Comparison of ENCODE assay signal across 10 cellular contexts in the genomic region with DNA sequence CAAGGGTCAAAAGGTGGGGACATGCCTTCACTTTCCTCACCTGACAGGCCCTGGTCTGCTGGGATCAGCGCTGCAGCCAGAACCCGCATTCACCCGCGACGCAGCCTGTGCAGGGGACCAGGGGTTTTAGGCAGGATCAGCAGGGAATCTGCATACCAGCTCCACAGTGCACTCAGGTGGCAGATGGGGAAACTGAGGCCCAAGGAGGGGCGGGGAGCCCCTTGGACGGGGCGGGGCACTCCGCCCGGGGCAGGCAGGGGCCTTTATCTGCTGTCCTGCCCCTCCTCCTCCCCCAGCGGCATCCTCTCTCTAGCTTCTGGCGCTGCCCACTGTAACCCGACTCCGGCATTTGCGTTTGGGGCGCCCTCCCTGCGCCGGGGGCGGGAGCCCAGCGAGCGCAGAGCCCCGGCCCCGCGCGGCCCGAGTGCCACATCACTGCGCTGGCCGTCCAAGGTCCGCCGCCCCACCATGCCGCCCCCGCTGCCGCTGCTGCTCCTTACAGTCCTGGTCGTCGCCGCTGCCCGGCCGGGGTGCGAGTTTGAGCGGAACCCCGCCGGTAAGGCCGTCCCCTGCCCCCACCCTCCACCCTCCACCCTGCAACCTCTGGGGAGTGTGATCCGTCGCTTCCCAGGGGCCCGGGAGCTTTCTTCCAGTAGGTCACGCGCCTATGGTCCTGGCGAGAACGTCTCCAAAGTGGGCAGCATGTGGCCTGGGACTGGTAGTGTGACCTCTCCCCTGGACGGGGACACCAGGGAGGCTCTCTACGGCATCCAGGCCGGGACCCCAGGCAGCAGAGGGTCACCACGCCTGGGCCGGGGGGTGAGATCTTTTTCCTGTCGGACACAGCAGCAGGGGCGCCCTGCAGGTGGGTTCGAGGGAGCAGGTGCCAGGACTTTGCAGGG. TPM values are rescaled to one million over a fixed set of nuclear protein-coding genes. Genes with fewer than 3 reads are reported as not detected.
A peak's percentile ranks its signal among the peaks of the same experiment; 100 is the strongest.
DNase-seq lines count a peak whose midpoint lies in the region; ATAC-seq lines count a peak whose summit lies in the region.
"Had no signal": no experiment of that assay in that cellular context is flagged by ENCODE, and none has a peak within 500 bp of the region (broad histone marks: within the 10 kb centered on the region; RNA-seq: fewer than 3 reads in every experiment).

CPZ (plus strand) TSS at position 400 of the 902 bp plus-strand sequence; CDS start at position 469, 69 bp downstream.

- H3K4me3 ChIP-seq in H7 (ENCODE audit: insufficient read depth, low read depth, low read length) (peak within 1 kb of the TSS; percentile 62), iPS-11a (ENCODE audit: low read depth, low read length) (peak within 1 kb of the TSS; percentile 33), skin epidermis (peak within 1 kb of the TSS in 6 of 7 experiments; percentile 11 to 29 (median 22))

- DNase-seq in H7 (peak; percentile 98), amniotic epithelial cell (ENCODE audit: low read depth) (peak; percentile 21), dermis blood vessel endothelial cell (no peak)
- DNase-seq in stimulated activated naive CD8-positive, alpha-beta T cell treated with anti-CD3 and anti-CD28 coated beads, Interleukin-15, Interleukin-2, amounts not matched to agents 100 U/mL and 50 U/mL, for 24 hours = no peak
- no peak for DNase-seq in activated CD8-positive, alpha-beta memory T cell treated with anti-CD3 and anti-CD28 coated beads, Interleukin-2, amount 50 U/mL, for 48 hours
- DNase-seq: activated T-cell treated with anti-CD3 and anti-CD28 coated beads for 4 hours; stimulated activated CD4-positive, alpha-beta T cell treated with anti-CD3 and anti-CD28 coated beads, Interleukin-2, amount 100 ng/mL, for 48 hours had no signal

- ATAC-seq in stimulated activated naive CD8-positive, alpha-beta T cell treated with anti-CD3 and anti-CD28 coated beads, Interleukin-15, Interleukin-2, amounts not matched to agents 100 U/mL and 50 U/mL, for 24 hours = no peak
- ATAC-seq in HG03460 (IDR thresholded peaks at IDR 0.05; ENCODE audit: unreplicated experiment) = no peak

- H3K27ac ChIP-seq in skin epidermis = peak within 1 kb of the TSS in 4 of 21 experiments; percentile 34 to 71 (median 46)

- no peaks in the 10 kb centered on the region; the same call in 1 of the 2 replicates for H3K36me3 ChIP-seq in H7 (replicated peaks; ENCODE audit: control insufficient read depth, insufficient read depth, low read length)

- no peaks in the 10 kb centered on the region; the same call in 1 of the 2 replicates for H3K27me3 ChIP-seq in H7 (ENCODE audit: control insufficient read depth, insufficient read depth, low read length)

RNA-seq across cellular contexts. Expression of gene CPZ, which starts in this region (rescaled TPM):
- 25.3 and 29.7 TPM in 2 replicates for total RNA-seq in H7 (2014; rRNA removed; shearing (Covaris generic))
- not detected in 2 replicates for total RNA-seq in dermis blood vessel endothelial cell

Comparison
In these comparisons a context has a peak if more than half of its experiments do, and no peak if none do; other contexts are left out.
1. RNA of gene CPZ (total RNA-seq): 25.3 to 29.7 TPM in H7; not detected in dermis blood vessel endothelial cell; every median in the first group is over 10 times any median in the second.
2. DNase-seq: peak in H7 (single experiment) and amniotic epithelial cell (single experiment); none in dermis blood vessel endothelial cell (single experiment), stimulated activated naive CD8-positive, alpha-beta T cell treated with anti-CD3 and anti-CD28 coated beads, Interleukin-15, Interleukin-2, amounts not matched to agents 100 U/mL and 50 U/mL, for 24 hours (single experiment) and activated CD8-positive, alpha-beta memory T cell treated with anti-CD3 and anti-CD28 coated beads, Interleukin-2, amount 50 U/mL, for 48 hours (single experiment).
3. Peak in every context shown above with its lines, with median percentiles within 50 percentile points of each other: H3K4me3 ChIP-seq.